1 cellular context compared by ENCODE assay signal in genomic region chr2:44954306-44954901, GRCh38.
TF ChIP-seq lines count a peak whose summit lies in the region.

No MANE protein-coding gene starts in this region.

TF ChIP-seq in HepG2, 621 proteins besides CTCF, POLR2A, EP300 and RAD21:
- TF ChIP-seq, protein P1, sequence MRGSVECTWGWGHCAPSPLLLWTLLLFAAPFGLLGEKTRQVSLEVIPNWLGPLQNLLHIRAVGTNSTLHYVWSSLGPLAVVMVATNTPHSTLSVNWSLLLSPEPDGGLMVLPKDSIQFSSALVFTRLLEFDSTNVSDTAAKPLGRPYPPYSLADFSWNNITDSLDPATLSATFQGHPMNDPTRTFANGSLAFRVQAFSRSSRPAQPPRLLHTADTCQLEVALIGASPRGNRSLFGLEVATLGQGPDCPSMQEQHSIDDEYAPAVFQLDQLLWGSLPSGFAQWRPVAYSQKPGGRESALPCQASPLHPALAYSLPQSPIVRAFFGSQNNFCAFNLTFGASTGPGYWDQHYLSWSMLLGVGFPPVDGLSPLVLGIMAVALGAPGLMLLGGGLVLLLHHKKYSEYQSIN (CRISPR knock-in tag; IDR thresholded peaks at IDR 0.05; ENCODE audit: borderline replicate concordance): no peak
- no peak for TF ChIP-seq PRDM15 (CRISPR knock-in tag; IDR thresholded peaks at IDR 0.05)
- TF ChIP-seq ZKSCAN8 (CRISPR knock-in tag; IDR thresholded peaks at IDR 0.05; ENCODE audit: borderline replicate concordance): no peak
- TF ChIP-seq ZSCAN31 (CRISPR knock-in tag; IDR thresholded peaks at IDR 0.05; ENCODE audit: low read depth): 0 out of 2 replicates have a peak, but pooled peaks have one; percentile 42
- TF ChIP-seq EED (CRISPR knock-in tag; IDR thresholded peaks at IDR 0.05): peak; percentile 32; the same call in 1 of the 2 replicates
- no peak for TF ChIP-seq KAT8 (CRISPR knock-in tag; IDR thresholded peaks at IDR 0.05)
- no peak for TF ChIP-seq BCL3 (CRISPR knock-in tag; IDR thresholded peaks at IDR 0.05)
- TF ChIP-seq MYNN (CRISPR knock-in tag; IDR thresholded peaks at IDR 0.05; ENCODE audit: low read depth): no peak
- no peak for TF ChIP-seq ZNF616 (CRISPR knock-in tag; IDR thresholded peaks at IDR 0.05; ENCODE audit: low read depth)
- no peak for TF ChIP-seq ZNF513 (CRISPR knock-in tag; conservative IDR thresholded peaks at IDR 0.05)
- TF ChIP-seq SMARCC2 (IDR thresholded peaks at IDR 0.05): no peak
- TF ChIP-seq ZNF883 (CRISPR knock-in tag; IDR thresholded peaks at IDR 0.05; ENCODE audit: not compliant biosample characterization): no peak
- TF ChIP-seq, protein P2, sequence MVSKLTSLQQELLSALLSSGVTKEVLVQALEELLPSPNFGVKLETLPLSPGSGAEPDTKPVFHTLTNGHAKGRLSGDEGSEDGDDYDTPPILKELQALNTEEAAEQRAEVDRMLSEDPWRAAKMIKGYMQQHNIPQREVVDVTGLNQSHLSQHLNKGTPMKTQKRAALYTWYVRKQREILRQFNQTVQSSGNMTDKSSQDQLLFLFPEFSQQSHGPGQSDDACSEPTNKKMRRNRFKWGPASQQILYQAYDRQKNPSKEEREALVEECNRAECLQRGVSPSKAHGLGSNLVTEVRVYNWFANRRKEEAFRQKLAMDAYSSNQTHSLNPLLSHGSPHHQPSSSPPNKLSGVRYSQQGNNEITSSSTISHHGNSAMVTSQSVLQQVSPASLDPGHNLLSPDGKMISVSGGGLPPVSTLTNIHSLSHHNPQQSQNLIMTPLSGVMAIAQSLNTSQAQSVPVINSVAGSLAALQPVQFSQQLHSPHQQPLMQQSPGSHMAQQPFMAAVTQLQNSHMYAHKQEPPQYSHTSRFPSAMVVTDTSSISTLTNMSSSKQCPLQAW (CRISPR knock-in tag; IDR thresholded peaks at IDR 0.05): no peak
- TF ChIP-seq SOX13 (IDR thresholded peaks at IDR 0.05): no peak
- TF ChIP-seq SOX13 (CRISPR knock-in tag; conservative IDR thresholded peaks at IDR 0.05 in 1 of 2, IDR thresholded peaks at IDR 0.05 in 1 of 2): no peak
- TF ChIP-seq MEF2D (CRISPR knock-in tag; IDR thresholded peaks at IDR 0.05): no peak
- TF ChIP-seq ZNF788 (CRISPR knock-in tag; IDR thresholded peaks at IDR 0.05; ENCODE audit: borderline replicate concordance): peak; percentile 24; the same call in 1 of the 2 replicates
- TF ChIP-seq TOPORS (CRISPR knock-in tag; IDR thresholded peaks at IDR 0.05): no peak
- TF ChIP-seq ZNF569 (CRISPR knock-in tag; IDR thresholded peaks at IDR 0.05; ENCODE audit: borderline replicate concordance): no peak
- TF ChIP-seq PAWR (CRISPR knock-in tag; IDR thresholded peaks at IDR 0.05; ENCODE audit: borderline replicate concordance): no peak
- no peak for TF ChIP-seq ZNF589 (CRISPR knock-in tag; conservative IDR thresholded peaks at IDR 0.05)
